ENCODE assay signal across 21 cellular contexts in the genomic region with DNA sequence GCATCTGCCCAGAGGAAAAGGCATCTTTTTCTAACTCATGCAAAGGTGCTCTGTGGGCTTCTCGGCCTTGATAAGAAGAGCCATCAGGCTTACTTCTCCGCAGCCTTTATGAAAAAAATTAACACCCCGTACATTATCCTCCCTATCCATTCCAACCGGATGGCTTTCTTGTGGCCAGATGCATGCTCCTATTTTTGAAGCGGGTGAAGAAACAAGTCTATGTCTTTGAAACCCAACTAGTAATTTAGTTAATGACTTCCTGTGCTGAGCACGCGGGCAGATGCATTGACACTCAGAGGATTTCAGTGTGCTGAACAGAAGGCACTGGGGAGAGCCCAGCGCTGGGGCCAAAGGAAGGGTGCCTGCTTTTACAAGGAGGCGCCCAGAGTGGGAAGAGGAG. TPM values are rescaled to one million over a fixed set of nuclear protein-coding genes. Genes with fewer than 3 reads are reported as not detected.
"Had no signal": no experiment of that assay in that cellular context is flagged by ENCODE, and none has a peak within 500 bp of the region (broad histone marks: within the 10 kb centered on the region; RNA-seq: fewer than 3 reads in every experiment).

No MANE protein-coding gene starts in this region.

- H3K36me3 Mint-ChIP-seq: immature natural killer cell; memory B cell; stimulated activated memory B cell treated with anti-CD40 and anti-IgM and Interleukin-4, amounts not matched to agents 10 μg/mL and 1 μg/mL and 100 μg/mL, for 72 hours had no signal

- DNase-seq: dermis blood vessel endothelial cell; esophagus squamous epithelium; foreskin fibroblast; immature natural killer cell; kidney; left cardiac atrium; left ventricle myocardium inferior; lower lobe of right lung; psoas muscle; retina; right lobe of liver; stimulated activated CD4-positive, alpha-beta T cell treated with anti-CD3 and anti-CD28 coated beads, Interleukin-4, amount 100 ng/mL, for 1 hour; tibial artery; upper lobe of right lung had no signal

- H3K27me3 ChIP-seq: right lobe of liver, upper lobe of right lung, vagina had no signal

- H3K36me3 ChIP-seq: esophagus squamous epithelium, gastroesophageal sphincter, left ventricle myocardium inferior, lower lobe of right lung, right lobe of liver, tibial artery, upper lobe of right lung, vagina had no signal

- H3K4me3 Mint-ChIP-seq: immature natural killer cell; memory B cell; mesothelial cell of epicardium; nephron; stimulated activated memory B cell treated with anti-CD40 and anti-IgM and Interleukin-4, amounts not matched to agents 10 μg/mL and 1 μg/mL and 100 μg/mL, for 72 hours; stimulated activated naive CD8-positive, alpha-beta T cell treated with anti-CD3 and anti-CD28 coated beads, Interleukin-15, Interleukin-2, amounts not matched to agents 100 ng/mL and 50 ng/mL, for 24 hours had no signal

- H3K4me3 ChIP-seq: esophagus squamous epithelium, gastroesophageal sphincter, left ventricle myocardium inferior, lower lobe of right lung, psoas muscle, right lobe of liver, tibial artery, upper lobe of right lung, vagina had no signal

- ATAC-seq: gastroesophageal sphincter; left cardiac atrium; lower lobe of right lung; psoas muscle; right lobe of liver; stimulated activated memory B cell treated with anti-CD40 and anti-IgM and Interleukin-4, amounts not matched to agents 10 μg/mL and 1 μg/mL and 100 μg/mL, for 72 hours; upper lobe of right lung had no signal

- H3K27ac ChIP-seq: esophagus squamous epithelium, gastroesophageal sphincter, left ventricle myocardium inferior, lower lobe of right lung, psoas muscle, right lobe of liver, tibial artery, upper lobe of right lung, vagina had no signal

- H3K9me3 Mint-ChIP-seq: immature natural killer cell; memory B cell; mesothelial cell of epicardium; stimulated activated memory B cell treated with anti-CD40 and anti-IgM and Interleukin-4, amounts not matched to agents 10 μg/mL and 1 μg/mL and 100 μg/mL, for 72 hours; stimulated activated naive CD8-positive, alpha-beta T cell treated with anti-CD3 and anti-CD28 coated beads, Interleukin-15, Interleukin-2, amounts not matched to agents 100 ng/mL and 50 ng/mL, for 24 hours had no signal

- H3K9me3 ChIP-seq: esophagus squamous epithelium, gastroesophageal sphincter, left ventricle myocardium inferior, lower lobe of right lung, psoas muscle, right lobe of liver, tibial artery, upper lobe of right lung, vagina had no signal

- H3K27ac Mint-ChIP-seq: memory B cell; mesothelial cell of epicardium; nephron; stimulated activated memory B cell treated with anti-CD40 and anti-IgM and Interleukin-4, amounts not matched to agents 10 μg/mL and 1 μg/mL and 100 μg/mL, for 72 hours; stimulated activated naive CD8-positive, alpha-beta T cell treated with anti-CD3 and anti-CD28 coated beads, Interleukin-15, Interleukin-2, amounts not matched to agents 100 ng/mL and 50 ng/mL, for 24 hours had no signal

- H3K4me1 Mint-ChIP-seq: mesothelial cell of epicardium; nephron; stimulated activated memory B cell treated with anti-CD40 and anti-IgM and Interleukin-4, amounts not matched to agents 10 μg/mL and 1 μg/mL and 100 μg/mL, for 72 hours had no signal

RNA-seq across cellular contexts. Expression of gene ARHGAP8, which starts 53.3 kb away (rescaled TPM):
- total RNA-seq: dermis blood vessel endothelial cell, left ventricle myocardium inferior had no signal
